26 cellular contexts compared by ENCODE assay signal in genomic region chr16:29912087-29912486, GRCh38. TPM values are rescaled to one million over a fixed set of nuclear protein-coding genes. Genes with fewer than 3 reads are reported as not detected.
DNase-seq lines count a peak whose midpoint lies in the region; ATAC-seq and TF ChIP-seq lines count a peak whose summit lies in the region.
"Had no signal": no experiment of that assay in that cellular context is flagged by ENCODE, and none has a peak within 500 bp of the region (broad histone marks: within the 10 kb centered on the region; RNA-seq: fewer than 3 reads in every experiment).

No MANE protein-coding gene starts in this region.

- H4K91ac ChIP-seq in neuronal stem cell (ENCODE audit: low read depth, low read length, poor library complexity): no peak overlapping the region

- H3K27ac Mint-ChIP-seq in WTC11: peak overlapping the region; percentile 97
- H3K27ac Mint-ChIP-seq in activated CD4-positive, alpha-beta T cell treated with anti-CD3 and anti-CD28 coated beads, Interleukin-2, amount 10 ng/mL, durations not matched to agents 7 days and 5 days: no peak overlapping the region
- H3K27ac Mint-ChIP-seq: mesothelial cell of epicardium had no signal

- DNase-seq in HCT116 (ENCODE audit: low read depth, low spot score): no peak
- no peak for DNase-seq in WTC11 (ENCODE audit: low spot score)
- no peak for DNase-seq in neuronal stem cell (ENCODE audit: low spot score)
- no peak for DNase-seq in NCI-H2107 treated with DMSO at 0.1 percent for 48 hours (lab: John Stamatoyannopoulos, UW; ENCODE audit: unreplicated experiment)
- no peak for DNase-seq in brain microvascular endothelial cell
- no peak for DNase-seq in activated CD4-positive, alpha-beta T cell treated with anti-CD3 and anti-CD28 coated beads, Interleukin-2, amount 10 ng/mL, durations not matched to agents 7 days and 5 days
- DNase-seq: activated CD4-positive, alpha-beta T cell treated with anti-CD3 and anti-CD28 coated beads for 48 hours; activated T-cell treated with anti-CD3 and anti-CD28 coated beads, Interleukin-2, amount 50 U/mL, for 4 hours; DND-41; Karpas-422; left ventricle myocardium inferior; naive thymus-derived CD8-positive, alpha-beta T cell; NCI-H1436; NCI-H2171 treated with DMSO at 0.1 percent for 48 hours; NCI-H524; NK-92 treated with Interleukin-12 subunit alpha and Interleukin-12 subunit beta, amount 100 ng/mL, for 24 hours; SIG-M5; stimulated activated naive CD4-positive, alpha-beta T cell; SW 1271; T-helper 9 cell had no signal

- H3K79me2 ChIP-seq in HCT116 (ENCODE audit: insufficient read depth, low read length): no peaks in the 10 kb centered on the region

- CTCF ChIA-PET in HCT116 (lab: Charles Lee): no interaction called here
- CTCF ChIA-PET in WTC11 (lab: Charles Lee): interaction anchor here (0.8 to 1.7 kb wide), 10 partner anchors 11 to 116 kb away, joined by 3 to 11 read pairs (median 5); partner anchors contain the start of genes ASPHD1, KCTD13, SEZ6L2 and TMEM219
- CTCF ChIA-PET in activated CD4-positive, alpha-beta T cell treated with anti-CD3 and anti-CD28 coated beads, Interleukin-2, amount 10 ng/mL, durations not matched to agents 7 days and 5 days (lab: Charles Lee): no interaction called here

- no peak overlapping the region for H3K18ac ChIP-seq in neuronal stem cell (ENCODE audit: low read length)

- no peak overlapping the region for H2BK15ac ChIP-seq in neuronal stem cell (ENCODE audit: low read length)

- H3K23ac ChIP-seq in neuronal stem cell (ENCODE audit: low read depth, low read length, poor library complexity): no peak overlapping the region

- H3K27me3 ChIP-seq in HCT116 (ENCODE audit: insufficient read depth, low read length) (no peaks in the 10 kb centered on the region), neuronal stem cell (ENCODE audit: control insufficient read depth in 3 of 3, insufficient read depth in 3 of 3, low read depth in 1 of 3, low read length in 3 of 3) (no peaks in the 10 kb centered on the region), brain microvascular endothelial cell (replicated peaks) (no peaks in the 10 kb centered on the region)
- H3K27me3 ChIP-seq: BLaER1 treated with 17β-estradiol and CSF1 and Interleukin-3, amounts not matched to agents 10 nM and 100 nM; suprapubic skin had no signal

- no peak for TF ChIP-seq RAD21 in HCT116 (IDR thresholded peaks at IDR 0.05; ENCODE audit: low read depth)

- intact Hi-C loops in HCT116 (cut with micrococcal nuclease): no loop called here

- H3K4me3 ChIP-seq in HCT116 (replicated peaks in 1 of 2; ENCODE audit: low read depth in 1 of 2, low read length in 2 of 2) (no peak overlapping the region), neuronal stem cell (ENCODE audit: low read length in 2 of 2) (no peak overlapping the region), brain microvascular endothelial cell (ENCODE audit: low read depth, low read length) (no peak overlapping the region)
- H3K4me3 ChIP-seq: BLaER1 treated with 17β-estradiol and CSF1 and Interleukin-3, amounts not matched to agents 10 nM and 100 nM; HAP-1; left ventricle myocardium inferior; suprapubic skin had no signal

- no peak for TF ChIP-seq POLR2A in HCT116 (IDR thresholded peaks at IDR 0.05; ENCODE audit: borderline replicate concordance, extremely low read depth, insufficient read depth, insufficient read length)

- H2BK5ac ChIP-seq in neuronal stem cell (ENCODE audit: low read length): peak overlapping the region; percentile 66

- H3K4me3 Mint-ChIP-seq in WTC11: no peak overlapping the region
- no peak overlapping the region for H3K4me3 Mint-ChIP-seq in activated CD4-positive, alpha-beta T cell treated with anti-CD3 and anti-CD28 coated beads, Interleukin-2, amount 10 ng/mL, durations not matched to agents 7 days and 5 days
- H3K4me3 Mint-ChIP-seq: activated T-cell treated with anti-CD3 and anti-CD28 coated beads, Interleukin-2, amount 50 U/mL, for 4 hours; brain; mesothelial cell of epicardium; naive thymus-derived CD8-positive, alpha-beta T cell had no signal

- ATAC-seq in HCT116 (0 out of 2 replicates have a peak, but pooled peaks have one; percentile 7), WTC11 (peak; percentile 16)
- ATAC-seq: activated T-cell treated with anti-CD3 and anti-CD28 coated beads, Interleukin-2, amount 50 U/mL, for 4 hours; naive thymus-derived CD8-positive, alpha-beta T cell had no signal

- H3K4me2 ChIP-seq in HCT116 (ENCODE audit: low read length) (no peak overlapping the region), neuronal stem cell (ENCODE audit: insufficient read depth, low read length, poor library complexity, severe bottlenecking) (no peak overlapping the region)
- H3K4me2 ChIP-seq: BLaER1 treated with 17β-estradiol and CSF1 and Interleukin-3, amounts not matched to agents 10 nM and 100 nM had no signal

- no peak overlapping the region for H2AFZ ChIP-seq in HCT116 (ENCODE audit: low read depth, low read length, poor library complexity, severe bottlenecking)
- H2AFZ ChIP-seq in neuronal stem cell (ENCODE audit: low read length): no peak overlapping the region

- H3K14ac ChIP-seq in neuronal stem cell (ENCODE audit: low read length): peak overlapping the region; percentile 56

- peaks cover 3% of the 10 kb centered on the region; the same call in 1 of the 2 replicates for H3K36me3 Mint-ChIP-seq in WTC11
- H3K36me3 Mint-ChIP-seq in activated CD4-positive, alpha-beta T cell treated with anti-CD3 and anti-CD28 coated beads, Interleukin-2, amount 10 ng/mL, durations not matched to agents 7 days and 5 days (ENCODE audit: low read depth): peaks cover 8% of the 10 kb centered on the region

- in situ Hi-C loops in brain microvascular endothelial cell (cut with HindIII; ENCODE audit: low pct_ligation_motif_present, low sequenced_read_pairs): no loop called here

- no TSS peak for BruUV-seq in HCT116 (replicated peaks; lab: Mats Ljungman, UMichigan)

- POLR2A ChIA-PET in HCT116 (lab: Charles Lee): interaction anchor here (0.6 kb wide), 1 partner anchor 210 kb away, joined by 6 read pairs; no protein-coding TSS in a partner anchor
- POLR2A ChIA-PET in WTC11 (lab: Charles Lee): interaction anchor here (0.5 to 1.3 kb wide), 2 partner anchors 15 to 217 kb away, joined by 4 to 5 read pairs; no protein-coding TSS in a partner anchor
- POLR2A ChIA-PET in activated CD4-positive, alpha-beta T cell treated with anti-CD3 and anti-CD28 coated beads, Interleukin-2, amount 10 ng/mL, durations not matched to agents 7 days and 5 days (lab: Charles Lee): no interaction called here

- no CpG with 5 or more reads among the region's 11 CpGs for WGBS in neuronal stem cell (ENCODE audit: extremely low coverage in 2 of 2, insufficient read length in 2 of 2, insufficient replicate concordance in 1 of 2), 2 donors

- no peak overlapping the region for H3K4ac ChIP-seq in neuronal stem cell (ENCODE audit: low read length)

- H3K27ac ChIP-seq in HCT116 (ENCODE audit: low read depth, low read length) (no peak overlapping the region), neuronal stem cell (replicated peaks; ENCODE audit: low read length) (no peak overlapping the region), brain microvascular endothelial cell (no peak overlapping the region)
- H3K27ac ChIP-seq: left ventricle myocardium inferior, suprapubic skin, VCaP had no signal

- no peak overlapping the region for H2BK12ac ChIP-seq in neuronal stem cell (ENCODE audit: low read length)

- RAD21 ChIA-PET in HCT116 (lab: Charles Lee; ENCODE audit: low non-redundant PET in 1 of 2, low total read pairs in 2 of 2, uncharacterized antibody in 2 of 2, unreplicated experiment in 2 of 2): no interaction called here

- H3K27me3 Mint-ChIP-seq in WTC11 (ENCODE audit: low read depth): no peaks in the 10 kb centered on the region
- H3K27me3 Mint-ChIP-seq in activated CD4-positive, alpha-beta T cell treated with anti-CD3 and anti-CD28 coated beads, Interleukin-2, amount 10 ng/mL, durations not matched to agents 7 days and 5 days: no peaks in the 10 kb centered on the region
- H3K27me3 Mint-ChIP-seq: brain; naive thymus-derived CD8-positive, alpha-beta T cell had no signal

- H3K36me3 ChIP-seq in HCT116 (ENCODE audit: control insufficient read depth in 1 of 2, insufficient read depth in 2 of 2, low read length in 2 of 2) (peaks cover 0 to 3% of the 10 kb centered on the region in 2 experiments; a peak in 3 of 4 replicates), neuronal stem cell (replicated peaks in 1 of 2; ENCODE audit: control insufficient read depth in 2 of 2, insufficient read depth in 2 of 2, low read length in 2 of 2) (peaks cover 3 to 13% of the 10 kb centered on the region in 2 donors), brain microvascular endothelial cell (replicated peaks) (peaks cover 9% of the 10 kb centered on the region)
- H3K36me3 ChIP-seq: HAP-1 had no signal

- TF ChIP-seq CTCF in HCT116 (IDR thresholded peaks at IDR 0.05 in 2 of 3, conservative IDR thresholded peaks at IDR 0.05 in 1 of 3; ENCODE audit: borderline replicate concordance in 1 of 3, insufficient read depth in 1 of 3, low read depth in 2 of 3, low read length in 2 of 3) (no peak), WTC11 (IDR thresholded peaks at IDR 0.05) (no peak), brain microvascular endothelial cell (IDR thresholded peaks at IDR 0.05; ENCODE audit: low read depth, low read length, missing control alignments) (no peak)

- no peak overlapping the region for H2AK5ac ChIP-seq in neuronal stem cell (ENCODE audit: low read depth, low read length)

- H3K4me1 ChIP-seq in HCT116 (ENCODE audit: control insufficient read depth in 1 of 2, insufficient read depth in 2 of 2, low read length in 2 of 2) (no peaks in the 10 kb centered on the region), neuronal stem cell (ENCODE audit: control insufficient read depth in 2 of 2, insufficient read depth in 1 of 2, low read depth in 1 of 2, low read length in 2 of 2) (peaks cover 0 to 4% of the 10 kb centered on the region in 2 donors)
- H3K4me1 ChIP-seq: HAP-1, left ventricle myocardium inferior, suprapubic skin had no signal

- H3K9me3 Mint-ChIP-seq in WTC11: no peaks in the 10 kb centered on the region
- no peaks in the 10 kb centered on the region for H3K9me3 Mint-ChIP-seq in activated CD4-positive, alpha-beta T cell treated with anti-CD3 and anti-CD28 coated beads, Interleukin-2, amount 10 ng/mL, durations not matched to agents 7 days and 5 days
- H3K9me3 Mint-ChIP-seq: activated T-cell treated with anti-CD3 and anti-CD28 coated beads, Interleukin-2, amount 50 U/mL, for 4 hours; mesothelial cell of epicardium; naive thymus-derived CD8-positive, alpha-beta T cell had no signal

- H3K79me1 ChIP-seq in neuronal stem cell (ENCODE audit: low read depth, low read length): peaks cover 1% of the 10 kb centered on the region

- H3K4me1 Mint-ChIP-seq in WTC11: peaks cover 8% of the 10 kb centered on the region
- H3K4me1 Mint-ChIP-seq in activated CD4-positive, alpha-beta T cell treated with anti-CD3 and anti-CD28 coated beads, Interleukin-2, amount 10 ng/mL, durations not matched to agents 7 days and 5 days: peaks cover 2% of the 10 kb centered on the region
- H3K4me1 Mint-ChIP-seq: brain, mesothelial cell of epicardium had no signal

- H3K9me3 ChIP-seq in HCT116 (ENCODE audit: control insufficient read depth in 1 of 2, insufficient read depth in 1 of 2, low read depth in 1 of 2, low read length in 2 of 2) (no peaks in the 10 kb centered on the region), neuronal stem cell (replicated peaks in 1 of 2; ENCODE audit: control insufficient read depth in 2 of 2, insufficient read depth in 1 of 2, low read depth in 1 of 2, low read length in 2 of 2) (no peaks in the 10 kb centered on the region)
- H3K9me3 ChIP-seq: BLaER1 treated with 17β-estradiol and CSF1 and Interleukin-3, amounts not matched to agents 10 nM and 100 nM; HAP-1; left ventricle myocardium inferior; suprapubic skin had no signal

- H4K8ac ChIP-seq in neuronal stem cell (ENCODE audit: low read depth, low read length): no peak overlapping the region

- no peaks in the 10 kb centered on the region for H4K20me1 ChIP-seq in HCT116 (ENCODE audit: insufficient read depth)

- H3K9me2 ChIP-seq in HCT116 (ENCODE audit: insufficient read depth): no peaks in the 10 kb centered on the region

- no peak overlapping the region for H2BK120ac ChIP-seq in neuronal stem cell (ENCODE audit: low read depth, low read length)

- H3K9ac ChIP-seq in HCT116 (ENCODE audit: low read length) (no peak overlapping the region), neuronal stem cell (ENCODE audit: low read depth, low read length, poor library complexity) (peak overlapping the region; percentile 44)

RNA-seq across cellular contexts. Expression of gene ASPHD1, which starts 11.8 kb away (rescaled TPM):
- total RNA-seq in HCT116 (2021; ENCODE audit: unreplicated experiment): 18.4 TPM
- 15.2 and 15.5 TPM in 2 replicates for polyA plus RNA-seq in HCT116 (2012)
- 17.6 to 26.9 TPM (median 20.2 TPM) in 3 replicates for total RNA-seq in WTC11 (2021)
- polyA plus RNA-seq in neuronal stem cell (2013, experiment 1 of 2): 0.66 TPM
- 0.44 TPM for polyA plus RNA-seq in neuronal stem cell (2013, experiment 2 of 2)
- total RNA-seq in activated CD4-positive, alpha-beta T cell treated with anti-CD3 and anti-CD28 coated beads, Interleukin-2, amount 10 ng/mL, durations not matched to agents 7 days and 5 days: not detected
- total RNA-seq: left ventricle myocardium inferior; naive thymus-derived CD8-positive, alpha-beta T cell had no signal
- polyA plus RNA-seq: naive thymus-derived CD8-positive, alpha-beta T cell had no signal

RNA-seq across cellular contexts. Expression of gene SEZ6L2, which starts 12.7 kb away (rescaled TPM):
- 49.3 TPM for total RNA-seq in HCT116 (2021; ENCODE audit: unreplicated experiment)
- polyA plus RNA-seq in HCT116 (2012): 62.9 and 68.9 TPM in 2 replicates
- total RNA-seq in WTC11 (2021): 58.2 to 68.5 TPM (median 64.2 TPM) in 3 replicates
- 17.7 TPM for polyA plus RNA-seq in neuronal stem cell (2013, experiment 1 of 2)
- polyA plus RNA-seq in neuronal stem cell (2013, experiment 2 of 2): 16.7 TPM
- total RNA-seq in activated CD4-positive, alpha-beta T cell treated with anti-CD3 and anti-CD28 coated beads, Interleukin-2, amount 10 ng/mL, durations not matched to agents 7 days and 5 days: not detected
- polyA plus RNA-seq: naive thymus-derived CD8-positive, alpha-beta T cell had no signal

RNA-seq across cellular contexts. Expression of gene KCTD13, which starts 13.9 kb away (rescaled TPM):
- total RNA-seq in HCT116 (2021; ENCODE audit: unreplicated experiment) (40.7 TPM), WTC11 (2021) (18.5 to 20.9 TPM (median 19.4 TPM) in 3 replicates)
- 29.9 and 35.3 TPM in 2 replicates for polyA plus RNA-seq in HCT116 (2012)
- polyA plus RNA-seq in neuronal stem cell (2013, experiment 1 of 2): 14.0 TPM
- polyA plus RNA-seq in neuronal stem cell (2013, experiment 2 of 2): 13.4 TPM
- 10 to 100 TPM; 28.4 to 36.1 TPM for total RNA-seq in activated CD4-positive, alpha-beta T cell treated with anti-CD3 and anti-CD28 coated beads, Interleukin-2, amount 10 ng/mL, durations not matched to agents 7 days and 5 days

RNA-seq across cellular contexts. Expression of gene CDIPT, which starts 49.1 kb away (rescaled TPM):
- total RNA-seq in HCT116 (2021; ENCODE audit: unreplicated experiment) (58.3 TPM), WTC11 (2021) (70.7 to 71.7 TPM (median 70.9 TPM) in 3 replicates)
- 65.6 and 70.5 TPM in 2 replicates for polyA plus RNA-seq in HCT116 (2012)
- polyA plus RNA-seq in neuronal stem cell (2013, experiment 1 of 2): 38.7 TPM
- 37.4 TPM for polyA plus RNA-seq in neuronal stem cell (2013, experiment 2 of 2)
- total RNA-seq in activated CD4-positive, alpha-beta T cell treated with anti-CD3 and anti-CD28 coated beads, Interleukin-2, amount 10 ng/mL, durations not matched to agents 7 days and 5 days: 10 to 100 TPM; 62.5 to 82.1 TPM

RNA-seq across cellular contexts. Expression of gene TMEM219, which starts 49.8 kb away (rescaled TPM):
- total RNA-seq in HCT116 (2021; ENCODE audit: unreplicated experiment) (75.5 TPM), WTC11 (2021) (69.6 to 87.6 TPM (median 78.0 TPM) in 3 replicates)
- 93.1 and 99.3 TPM in 2 replicates for polyA plus RNA-seq in HCT116 (2012)
- polyA plus RNA-seq in neuronal stem cell (2013, experiment 1 of 2): 80.5 TPM
- 84.2 TPM for polyA plus RNA-seq in neuronal stem cell (2013, experiment 2 of 2)
- total RNA-seq in activated CD4-positive, alpha-beta T cell treated with anti-CD3 and anti-CD28 coated beads, Interleukin-2, amount 10 ng/mL, durations not matched to agents 7 days and 5 days: 10 to 100 TPM; 57.8 to 60.5 TPM

Comparison
In these comparisons a context has a peak if more than half of its experiments do, and no peak if none do; other contexts are left out.
1. RNA of gene ASPHD1, which starts 11.8 kb away (total RNA-seq): 17.6 to 26.9 TPM in WTC11 and 18.4 TPM in HCT116 (single experiment); not detected in activated CD4-positive, alpha-beta T cell treated with anti-CD3 and anti-CD28 coated beads, Interleukin-2, amount 10 ng/mL, durations not matched to agents 7 days and 5 days; every median in the first group is over 10 times any median in the second.
2. RNA of gene SEZ6L2, which starts 12.7 kb away (total RNA-seq): 58.2 to 68.5 TPM in WTC11 and 49.3 TPM in HCT116 (single experiment); not detected in activated CD4-positive, alpha-beta T cell treated with anti-CD3 and anti-CD28 coated beads, Interleukin-2, amount 10 ng/mL, durations not matched to agents 7 days and 5 days; every median in the first group is over 10 times any median in the second.